Comparison of ENCODE assay signal across 8 cellular contexts in genomic region chr6:6918216-6918983, GRCh38.
DNase-seq lines count a peak whose midpoint lies in the region; ATAC-seq, FAIRE-seq and TF ChIP-seq lines count a peak whose summit lies in the region.

No MANE protein-coding gene starts in this region.

- BruUV-seq in A673 (replicated peaks; lab: Mats Ljungman, UMichigan) = no TSS peak

- TF ChIP-seq CTCF in A673 (conservative IDR thresholded peaks at IDR 0.05; ENCODE audit: low read depth, low read length) (no peak), H1 (IDR thresholded peaks at IDR 0.05; ENCODE audit: control extremely low read depth in 1 of 3, insufficient read depth in 1 of 3, low read depth in 1 of 3, low read length in 3 of 3) (no peak)

- no peaks in the 10 kb centered on the region for H3K27me3 ChIP-seq in A673 (replicated peaks; ENCODE audit: insufficient read depth, low read depth, low read length, poor library complexity)
- H3K27me3 ChIP-seq in H1 (replicated peaks in 1 of 4; ENCODE audit: control insufficient read depth in 3 of 4, extremely low read depth in 1 of 4, insufficient read depth in 3 of 4, low read length in 3 of 4) = no peaks in the 10 kb centered on the region
- no peaks in the 10 kb centered on the region for H3K27me3 ChIP-seq in CD4-positive, alpha-beta memory T cell (ENCODE audit: insufficient read depth, low read length)

- peaks cover 0 to 13% (median 6%) of the 10 kb centered on the region in 4 donors for H3K4me1 Mint-ChIP-seq in CD4-positive, alpha-beta memory T cell

- WGBS in H1 (ENCODE audit: extremely low coverage in 1 of 2, insufficient coverage in 1 of 2, insufficient read length in 1 of 2, insufficient replicate concordance in 2 of 2, low coverage in 1 of 2, low lambda C conversion rate in 2 of 2, missing lambda C conversion rate in 1 of 2), 2 experiments = 84% methylated on average over 12 of the region's 12 CpGs; no CpG with 5 or more reads in 1 of the 2 experiments

- no peak overlapping the region for H4K91ac ChIP-seq in H1 (replicated peaks; ENCODE audit: insufficient read length, low read length)

- no peak overlapping the region for H3K27ac ChIP-seq in A673 (ENCODE audit: low read depth, low read length, poor library complexity, severe bottlenecking)
- no peak overlapping the region for H3K27ac ChIP-seq in H1 (ENCODE audit: low read depth, low read length)
- no peak overlapping the region for H3K27ac ChIP-seq in CD4-positive, alpha-beta memory T cell (ENCODE audit: low read depth, low read length)

- no peaks in the 10 kb centered on the region for H3K79me1 ChIP-seq in H1 (ENCODE audit: low read depth, low read length)

- H3K4ac ChIP-seq in H1 (replicated peaks; ENCODE audit: insufficient read length, low read depth, low read length) = no peak overlapping the region

- H3K9me3 ChIP-seq in A673 (ENCODE audit: low read depth, low read length, poor library complexity, severe bottlenecking) = no peaks in the 10 kb centered on the region
- peaks cover 0 to 2% of the 10 kb centered on the region in 2 experiments; a peak in 1 of 4 replicates for H3K9me3 ChIP-seq in H1 (ENCODE audit: insufficient read depth in 2 of 2, low read depth in 1 of 2, low read length in 1 of 2)
- H3K9me3 ChIP-seq in CD4-positive, alpha-beta memory T cell (ENCODE audit: control insufficient read depth in 1 of 2, low read length in 2 of 2) = no peaks in the 10 kb centered on the region

- CTCF ChIA-PET in A673 (lab: Charles Lee) (no interaction called here), H1 (lab: Charles Lee; ENCODE audit: partially characterized antibody) (interaction anchor here (0.6 kb wide), 1 partner anchor 221 kb away, joined by 3 read pairs; no protein-coding TSS in a partner anchor)
- CTCF ChIA-PET in CD4-positive, alpha-beta memory T cell (lab: Charles Lee; ENCODE audit: partially characterized antibody) = no interaction called here

- no peak overlapping the region for H2AFZ ChIP-seq in H1 (ENCODE audit: low read length)

- no peak overlapping the region for H2BK20ac ChIP-seq in H1 (ENCODE audit: low read length)

- POLR2A ChIA-PET in A673 (lab: Charles Lee; ENCODE audit: low non-redundant PET) (no interaction called here), H1 (lab: Charles Lee; ENCODE audit: partially characterized antibody) (no interaction called here)
- POLR2A ChIA-PET in CD4-positive, alpha-beta memory T cell (lab: Charles Lee; ENCODE audit: partially characterized antibody) = no interaction called here

- H3K56ac ChIP-seq in H1 (replicated peaks; ENCODE audit: insufficient read length, low read depth, low read length) = no peak overlapping the region

- H3K18ac ChIP-seq in H1 (ENCODE audit: extremely low read depth, low read length) = no peak overlapping the region

- no peak for FAIRE-seq in H1 (lab: Jason Lieb, UNC)

- no peak overlapping the region for H2BK120ac ChIP-seq in H1 (replicated peaks; ENCODE audit: low read depth, low read length)

- no peak overlapping the region for H3K27ac Mint-ChIP-seq in CD4-positive, alpha-beta memory T cell

- H3K36me3 Mint-ChIP-seq in CD4-positive, alpha-beta memory T cell = no peaks in the 10 kb centered on the region

- H3K23ac ChIP-seq in H1 (ENCODE audit: insufficient read length) = no peak overlapping the region

- no peak overlapping the region for H2BK5ac ChIP-seq in H1 (ENCODE audit: low read depth, low read length)

- TF ChIP-seq EP300 in H1 (IDR thresholded peaks at IDR 0.05; ENCODE audit: borderline replicate concordance in 1 of 2, low read depth in 2 of 2, low read length in 2 of 2) = no peak

- no peak for TF ChIP-seq RAD21 in H1 (IDR thresholded peaks at IDR 0.05 in 1 of 2, conservative IDR thresholded peaks at IDR 0.05 in 1 of 2; ENCODE audit: low read depth in 2 of 2, low read length in 2 of 2)

- peak; percentile 88 for ATAC-seq in GM18909 (IDR thresholded peaks at IDR 0.05; ENCODE audit: poor library complexity, unreplicated experiment)
- ATAC-seq in HG03095 (IDR thresholded peaks at IDR 0.05; ENCODE audit: unreplicated experiment) = peak; percentile 86
- ATAC-seq in HG02970 (IDR thresholded peaks at IDR 0.05; ENCODE audit: low FRiP score, unreplicated experiment) = no peak

- no peak overlapping the region for H4K5ac ChIP-seq in H1 (ENCODE audit: insufficient read length, low read depth, low read length)

- H4K8ac ChIP-seq in H1 (ENCODE audit: extremely low read depth, insufficient read depth, low read length) = no peak overlapping the region

- no peak overlapping the region for H2BK15ac ChIP-seq in H1 (ENCODE audit: low read length)

- H3K4me3 ChIP-seq in A673 (ENCODE audit: low read depth, low read length, poor library complexity, severe bottlenecking) = no peak overlapping the region
- H3K4me3 ChIP-seq in H1 (ENCODE audit: extremely low read depth in 1 of 4, insufficient read depth in 2 of 4, low read depth in 3 of 4, low read length in 4 of 4) = no peak overlapping the region
- H3K4me3 ChIP-seq in CD4-positive, alpha-beta memory T cell (ENCODE audit: low read length in 2 of 2) = no peak overlapping the region

- DNase-seq in A673 (ENCODE audit: low spot score) = peak; percentile 40
- DNase-seq in SKM-1 treated with dmso at 0.1 percent for 144 hours (lab: John Stamatoyannopoulos, UW; ENCODE audit: unreplicated experiment) = peak; percentile 30
- DNase-seq in H1 (ENCODE audit: low read depth in 1 of 2, low spot score in 2 of 2) = no peak
- peak; percentile 80 for DNase-seq in stimulated activated CD8-positive, alpha-beta memory T cell treated with anti-CD3 and anti-CD28 coated beads, Interleukin-4, amount 100 ng/mL, for 48 hours
- no peak for DNase-seq in CD4-positive, alpha-beta memory T cell

- H3K36me3 ChIP-seq in A673 (ENCODE audit: insufficient read depth, low read length, poor library complexity, severe bottlenecking) (no peaks in the 10 kb centered on the region), H1 (ENCODE audit: control insufficient read depth in 2 of 4, insufficient read depth in 4 of 4, low read length in 3 of 4) (no peaks in the 10 kb centered on the region)
- no peaks in the 10 kb centered on the region for H3K36me3 ChIP-seq in CD4-positive, alpha-beta memory T cell (ENCODE audit: insufficient read depth, low read length)

- peak overlapping the region in 1 of 8 donors; percentile 46 for H3K4me3 Mint-ChIP-seq in CD4-positive, alpha-beta memory T cell

- no peak overlapping the region for H2BK12ac ChIP-seq in H1 (ENCODE audit: low read depth, low read length)

- peaks cover 2 to 12% of the 10 kb centered on the region in 2 donors for H3K27me3 Mint-ChIP-seq in CD4-positive, alpha-beta memory T cell

- no peak overlapping the region for H3K14ac ChIP-seq in H1 (ENCODE audit: insufficient read length)

- H3K9ac ChIP-seq in H1 (replicated peaks in 1 of 4; ENCODE audit: extremely low read depth in 1 of 4, low read depth in 3 of 4, low read length in 3 of 4) = no peak overlapping the region

- intact Hi-C loops in A673 (cut with micrococcal nuclease; ENCODE audit: unreplicated experiment) = no loop called here
- intact Hi-C loops in CD4-positive, alpha-beta memory T cell (cut with micrococcal nuclease) = no loop called here

- H3K9me3 Mint-ChIP-seq in CD4-positive, alpha-beta memory T cell = peaks cover 0 to 3% (median 0%) of the 10 kb centered on the region in 8 donors

- no peaks in the 10 kb centered on the region for H3K23me2 ChIP-seq in H1 (ENCODE audit: low read depth, low read length)

- no peaks in the 10 kb centered on the region for H4K20me1 ChIP-seq in H1 (replicated peaks in 1 of 2; ENCODE audit: control insufficient read depth in 1 of 2, insufficient read depth in 2 of 2, low read length in 2 of 2)

- H3K4me1 ChIP-seq in A673 (ENCODE audit: insufficient read depth, low read length, poor library complexity, severe bottlenecking) (peaks cover 11% of the 10 kb centered on the region), H1 (replicated peaks in 1 of 4; ENCODE audit: control insufficient read depth in 3 of 4, insufficient read depth in 4 of 4, low read length in 3 of 4) (no peaks in the 10 kb centered on the region; a peak in 1 of 7 replicates)
- no peaks in the 10 kb centered on the region for H3K4me1 ChIP-seq in CD4-positive, alpha-beta memory T cell (ENCODE audit: insufficient read depth, low read length)

- no peak overlapping the region for H3K4me2 ChIP-seq in H1 (ENCODE audit: insufficient read depth in 1 of 2, low read depth in 2 of 2, low read length in 2 of 2)

- H2AK5ac ChIP-seq in H1 (ENCODE audit: low read depth, low read length) = no peak overlapping the region

- H3K79me2 ChIP-seq in H1 (ENCODE audit: control insufficient read depth in 1 of 2, insufficient read depth in 2 of 2, low read length in 2 of 2) = no peaks in the 10 kb centered on the region

- TF ChIP-seq POLR2A in H1 (IDR thresholded peaks at IDR 0.05; ENCODE audit: control extremely low read depth in 1 of 2, low read depth in 2 of 2, low read length in 2 of 2) = no peak

TF ChIP-seq in H1, 55 proteins besides CTCF, POLR2A, EP300 and RAD21:
- TF ChIP-seq KDM4A (IDR thresholded peaks at IDR 0.05; ENCODE audit: low read depth, low read length, severe bottlenecking) (no peak), PHF8 (conservative IDR thresholded peaks at IDR 0.05; ENCODE audit: low read depth, low read length) (no peak), SRF (IDR thresholded peaks at IDR 0.05; ENCODE audit: low read depth, low read length) (peak; percentile 34; the same call in 1 of the 2 replicates), RNF2 (IDR thresholded peaks at IDR 0.05; ENCODE audit: borderline replicate concordance, low read depth, low read length, missing control alignments, poor library complexity, severe bottlenecking) (no peak)

Comparison
In these comparisons a context has a peak if more than half of its experiments do, and no peak if none do; other contexts are left out.
1. DNase-seq: peak in A673 (single experiment), SKM-1 treated with dmso at 0.1 percent for 144 hours (single experiment) and stimulated activated CD8-positive, alpha-beta memory T cell treated with anti-CD3 and anti-CD28 coated beads, Interleukin-4, amount 100 ng/mL, for 48 hours (single experiment); none in H1 (0 of 2) and CD4-positive, alpha-beta memory T cell (0 of 5).